Comparison of ENCODE assay signal across 9 cellular contexts in genomic region chr17:66468241-66469087, GRCh38.
A peak's percentile ranks its signal among the peaks of the same experiment; 100 is the strongest.
DNase-seq lines count a peak whose midpoint lies in the region; ATAC-seq, FAIRE-seq and TF ChIP-seq lines count a peak whose summit lies in the region.
"Had no signal": no experiment of that assay in that cellular context is flagged by ENCODE, and none has a peak within 500 bp of the region (broad histone marks: within the 10 kb centered on the region; RNA-seq: fewer than 3 reads in every experiment).

No MANE protein-coding gene starts in this region.

- H3K4me3 ChIP-seq in A549 (no peak overlapping the region), HUES64 (ENCODE audit: low read length) (no peak overlapping the region), left lung (no peak overlapping the region)
- H3K4me3 ChIP-seq: lung had no signal

- TF ChIP-seq EP300 in A549 (IDR thresholded peaks at IDR 0.05): no peak

- no peak for FAIRE-seq in A549 (lab: Jason Lieb, UNC)

- TF ChIP-seq RAD21 in A549 (conservative IDR thresholded peaks at IDR 0.05 in 1 of 2, IDR thresholded peaks at IDR 0.05 in 1 of 2): no peak

- TF ChIP-seq CTCF in A549 (IDR thresholded peaks at IDR 0.05) (no peak), left lung (IDR thresholded peaks at IDR 0.05) (no peak)

- H3K36me3 ChIP-seq in HUES64 (ENCODE audit: insufficient read depth, low read length) (no peaks in the 10 kb centered on the region), left lung (no peaks in the 10 kb centered on the region)

- DNase-seq in A549 (ENCODE audit: low read depth in 1 of 2, low spot score in 1 of 2) (peak in 1 of 2 experiments; percentile 27), left lung (peak in 1 of 2 donors; percentile 50), NCI-H1436 treated with DMSO at 0.1 percent for 48 hours (lab: John Stamatoyannopoulos, UW) (no peak), NCI-H774 (lab: John Stamatoyannopoulos, UW) (no peak)
- no peak for DNase-seq in activated naive CD4-positive, alpha-beta T cell treated with anti-CD3 and anti-CD28 coated beads, Interleukin-2, amount 50 U/mL, for 72 hours (ENCODE audit: low spot score in 2 of 2)
- no peak for DNase-seq in NK-92 treated with Interleukin-12 subunit alpha and Interleukin-12 subunit beta, amount 100 ng/mL, for 24 hours (lab: John Stamatoyannopoulos, UW)

- TF ChIP-seq POLR2A in A549 (IDR thresholded peaks at IDR 0.05; ENCODE audit: low read length): no peak

- H3K9me3 ChIP-seq in A549 (no peaks in the 10 kb centered on the region), HUES64 (ENCODE audit: insufficient read depth, low read depth, low read length) (no peaks in the 10 kb centered on the region), left lung (no peaks in the 10 kb centered on the region)

- ATAC-seq in A549 (peak in 1 of 2 experiments; percentile 9; a peak in 2 of 6 replicates), left lung (peak; percentile 54), GM21825 (IDR thresholded peaks at IDR 0.05; ENCODE audit: unreplicated experiment) (no peak)
- ATAC-seq in activated naive CD4-positive, alpha-beta T cell treated with anti-CD3 and anti-CD28 coated beads, Interleukin-2, amount 50 U/mL, for 72 hours: peak in 1 of 2 donors; percentile 8

- peak overlapping the region; percentile 63 for H3K4me2 ChIP-seq in A549

- CTCF ChIA-PET in A549 (lab: Yijun Ruan, JAX): interaction anchor here (0.6 to 1.5 kb wide), 7 partner anchors 8 to 1198 kb away, joined by 3 to 5 read pairs (median 3); no protein-coding TSS in a partner anchor

- H3K9ac ChIP-seq in HUES64 (ENCODE audit: low read depth, low read length): no peak overlapping the region

- POLR2A ChIA-PET in A549 (lab: Yijun Ruan, JAX): interaction anchor here (3.1 kb wide), 1 partner anchor 40 kb away, joined by 17 read pairs; no protein-coding TSS in a partner anchor

- H3K27ac Mint-ChIP-seq in activated naive CD4-positive, alpha-beta T cell treated with anti-CD3 and anti-CD28 coated beads, Interleukin-2, amount 50 U/mL, for 72 hours: peak overlapping the region; percentile 84 to 97

- WGBS in A549 (ENCODE audit: missing lambda C conversion rate): 55% methylated on average over 5 of the region's 5 CpGs
- 69% methylated on average over 5 of the region's 5 CpGs for WGBS in HUES64

- H3K27me3 ChIP-seq in HUES64 (ENCODE audit: insufficient read depth, low read length) (no peaks in the 10 kb centered on the region), left lung (no peaks in the 10 kb centered on the region)

- intact Hi-C loops in left lung (cut with DNase I): no loop called here

- peaks cover 81% of the 10 kb centered on the region for H3K4me1 ChIP-seq in A549
- peaks cover 39% of the 10 kb centered on the region for H3K4me1 ChIP-seq in HUES64 (ENCODE audit: insufficient read depth, low read length)
- peaks cover 24 to 60% of the 10 kb centered on the region in 2 donors for H3K4me1 ChIP-seq in left lung

- no peaks in the 10 kb centered on the region for H3K9me3 Mint-ChIP-seq in activated naive CD4-positive, alpha-beta T cell treated with anti-CD3 and anti-CD28 coated beads, Interleukin-2, amount 50 U/mL, for 72 hours

- H3K27ac ChIP-seq in A549: peak overlapping the region; percentile 75 to 91
- H3K27ac ChIP-seq in HUES64 (ENCODE audit: low read depth, low read length): peak overlapping the region; percentile 28; the same call in 1 of the 2 replicates
- peak overlapping the region; percentile 23 to 77 for H3K27ac ChIP-seq in left lung

- peaks cover 0 to 20% of the 10 kb centered on the region in 2 donors for H3K36me3 Mint-ChIP-seq in activated naive CD4-positive, alpha-beta T cell treated with anti-CD3 and anti-CD28 coated beads, Interleukin-2, amount 50 U/mL, for 72 hours

TF ChIP-seq in A549, 52 proteins besides CTCF, POLR2A, EP300 and RAD21:
- TF ChIP-seq MYC (IDR thresholded peaks at IDR 0.05; ENCODE audit: borderline replicate concordance, low read length): no peak
- TF ChIP-seq TP53 (CRISPR knock-in tag; IDR thresholded peaks at IDR 0.05): no peak
- TF ChIP-seq, protein P1, sequence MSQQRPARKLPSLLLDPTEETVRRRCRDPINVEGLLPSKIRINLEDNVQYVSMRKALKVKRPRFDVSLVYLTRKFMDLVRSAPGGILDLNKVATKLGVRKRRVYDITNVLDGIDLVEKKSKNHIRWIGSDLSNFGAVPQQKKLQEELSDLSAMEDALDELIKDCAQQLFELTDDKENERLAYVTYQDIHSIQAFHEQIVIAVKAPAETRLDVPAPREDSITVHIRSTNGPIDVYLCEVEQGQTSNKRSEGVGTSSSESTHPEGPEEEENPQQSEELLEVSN (IDR thresholded peaks at IDR 0.05; ENCODE audit: borderline replicate concordance, low read depth): no peak
- no peak for TF ChIP-seq TFCP2L1 (CRISPR knock-in tag; IDR thresholded peaks at IDR 0.05)
- no peak for TF ChIP-seq HOXB13 (CRISPR knock-in tag; IDR thresholded peaks at IDR 0.05; ENCODE audit: low read depth)
- peak; percentile 52 to 80 for TF ChIP-seq CEBPB (IDR thresholded peaks at IDR 0.05)
- TF ChIP-seq NFE2L2 (conservative IDR thresholded peaks at IDR 0.05; ENCODE audit: low read length): no peak

Comparison
In these comparisons a context has a peak if more than half of its experiments do, and no peak if none do; other contexts are left out.
1. H3K27ac ChIP-seq: peak in every context shown above with its lines; median percentile 83 in A549; 50 in left lung; 28 in HUES64.